Comparison of ENCODE assay signal across 20 cellular contexts in the genomic region with DNA sequence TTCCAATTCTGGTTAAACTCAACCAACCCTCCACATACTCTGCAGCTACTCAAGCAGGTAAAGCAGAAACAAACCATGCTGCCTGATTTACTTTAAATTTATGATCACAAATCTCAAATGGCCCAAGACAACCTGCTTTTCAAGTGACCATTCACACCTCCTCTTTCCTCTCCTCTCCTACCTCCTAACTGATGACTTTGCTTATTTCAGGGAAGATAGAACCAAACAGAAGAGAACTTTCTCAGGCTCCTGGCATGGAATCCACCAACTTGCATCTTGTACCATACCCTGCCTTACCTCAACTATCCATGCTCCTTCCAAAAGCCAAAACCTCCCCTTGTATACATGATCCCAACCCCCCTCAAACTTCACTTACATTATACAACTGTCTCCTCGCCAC. TPM values are rescaled to one million over a fixed set of nuclear protein-coding genes. Genes with fewer than 3 reads are reported as not detected.
DNase-seq lines count a peak whose midpoint lies in the region; ATAC-seq, FAIRE-seq and TF ChIP-seq lines count a peak whose summit lies in the region.
"Had no signal": no experiment of that assay in that cellular context is flagged by ENCODE, and none has a peak within 500 bp of the region (broad histone marks: within the 10 kb centered on the region; RNA-seq: fewer than 3 reads in every experiment).

No MANE protein-coding gene starts in this region.

- no peak for TF ChIP-seq POLR2A in K562 (conservative IDR thresholded peaks at IDR 0.05)

- TF ChIP-seq EP300 in K562 (IDR thresholded peaks at IDR 0.05; ENCODE audit: low read length) = no peak

- TF ChIP-seq RAD21 in K562 (CRISPR knock-in tag; conservative IDR thresholded peaks at IDR 0.05 in 1 of 2, IDR thresholded peaks at IDR 0.05 in 1 of 2) = no peak

- H3K9me3 ChIP-seq in K562 (replicated peaks; ENCODE audit: control insufficient read depth, insufficient read depth, low read depth, low read length) (no peaks in the 10 kb centered on the region), left ventricle myocardium inferior (replicated peaks) (no peaks in the 10 kb centered on the region)
- H3K9me3 ChIP-seq: Caco-2 had no signal

- H3K9me1 ChIP-seq in K562 (ENCODE audit: control insufficient read depth, insufficient read depth, low read length) = no peaks in the 10 kb centered on the region

- peak overlapping the region; percentile 56 for H3K27ac Mint-ChIP-seq in GM23338
- H3K27ac Mint-ChIP-seq: B cell; CD8-positive, alpha-beta T cell had no signal

- H3K79me2 ChIP-seq in GM23338 (replicated peaks; ENCODE audit: insufficient read depth) = peaks cover 10% of the 10 kb centered on the region; the same call in 1 of the 2 replicates
- no peaks in the 10 kb centered on the region for H3K79me2 ChIP-seq in K562 (ENCODE audit: control insufficient read depth, insufficient read depth, low read length)

- whole genome bisulfite sequencing in K562 (ENCODE audit: insufficient coverage, low coverage, missing lambda C conversion rate) = 13% methylated on average over 1 of the region's 1 CpG

- no peaks in the 10 kb centered on the region for H3F3A ChIP-seq in GM23338 (replicated peaks; ENCODE audit: low read depth)

- H3K27me3 Mint-ChIP-seq in GM23338 (ENCODE audit: insufficient read depth, low read depth, poor library complexity) = peaks cover 4% of the 10 kb centered on the region
- H3K27me3 Mint-ChIP-seq: B cell; CD4-positive, CD25-positive, alpha-beta regulatory T cell had no signal

- no peak overlapping the region for H2AFZ ChIP-seq in GM23338
- no peak overlapping the region for H2AFZ ChIP-seq in K562 (ENCODE audit: low read depth, low read length)

- CTCF ChIA-PET in K562 (lab: Yijun Ruan, JAX; ENCODE audit: low intra/inter-chr PET ratio) = no interaction called here

- H3K4me1 Mint-ChIP-seq in GM23338 = peaks cover 5% of the 10 kb centered on the region; the same call in 2 of the 3 replicates
- H3K4me1 Mint-ChIP-seq: B cell had no signal

- intact Hi-C loops in K562 (cut with micrococcal nuclease) (no loop called here), left ventricle myocardium inferior (cut with micrococcal nuclease) (no loop called here), left colon (cut with DNase I, micrococcal nuclease) (no loop called here)

- ATAC-seq in GM23338 (no peak), K562 (no peak), left colon (no peak)
- ATAC-seq: CD8-positive, alpha-beta T cell had no signal

- no peaks in the 10 kb centered on the region for H3K27me3 ChIP-seq in GM23338 (ENCODE audit: insufficient read depth)
- H3K27me3 ChIP-seq in K562 (ENCODE audit: control insufficient read depth in 2 of 2, insufficient read depth in 2 of 2, low read length in 2 of 2) = peaks cover 4 to 11% of the 10 kb centered on the region in 2 experiments; a peak in 3 of 5 replicates
- H3K27me3 ChIP-seq in left ventricle myocardium inferior (ENCODE audit: low read depth) = no peaks in the 10 kb centered on the region
- H3K27me3 ChIP-seq: BLaER1 had no signal

- no peak overlapping the region for H3K9ac ChIP-seq in K562 (ENCODE audit: insufficient read depth in 1 of 2, low read depth in 2 of 2, low read length in 2 of 2)
- H3K9ac ChIP-seq: BLaER1 had no signal

- peaks cover 12% of the 10 kb centered on the region for H3K9me3 Mint-ChIP-seq in GM23338
- H3K9me3 Mint-ChIP-seq: CD4-positive, CD25-positive, alpha-beta regulatory T cell; CD8-positive, alpha-beta T cell had no signal

- TF ChIP-seq CTCF in GM23338 (conservative IDR thresholded peaks at IDR 0.05; ENCODE audit: low read depth in 2 of 2) = no peak
- TF ChIP-seq CTCF in K562 (IDR thresholded peaks at IDR 0.05 in 2 of 3, conservative IDR thresholded peaks at IDR 0.05 in 1 of 3; ENCODE audit: insufficient read depth in 2 of 3, low read depth in 1 of 3, low read length in 3 of 3) = no peak
- no peak for TF ChIP-seq CTCF in left ventricle myocardium inferior (IDR thresholded peaks at IDR 0.05; ENCODE audit: borderline replicate concordance)

- H3K27ac ChIP-seq in GM23338 (ENCODE audit: low read depth) (no peak overlapping the region), K562 (ENCODE audit: extremely low read depth, low read depth, low read length) (no peak overlapping the region), left ventricle myocardium inferior (replicated peaks) (no peak overlapping the region)
- H3K27ac ChIP-seq: BLaER1, C4-2B had no signal

- BruUV-seq in K562 (replicated peaks; lab: Mats Ljungman, UMichigan) = no TSS peak

- H3K4me1 ChIP-seq in GM23338 (ENCODE audit: insufficient read depth) (peaks cover 10% of the 10 kb centered on the region; the same call in 1 of the 2 replicates), K562 (replicated peaks in 1 of 2; ENCODE audit: control insufficient read depth in 2 of 2, insufficient read depth in 2 of 2, low read length in 2 of 2) (no peaks in the 10 kb centered on the region), left ventricle myocardium inferior (no peaks in the 10 kb centered on the region)
- H3K4me1 ChIP-seq: BLaER1, Caco-2 had no signal

- H3K9me2 ChIP-seq in GM23338 (ENCODE audit: insufficient read depth) = no peaks in the 10 kb centered on the region

- in situ Hi-C loops in K562 (cut with MboI) = no loop called here

- no peak overlapping the region for H3K4me3 Mint-ChIP-seq in GM23338
- H3K4me3 Mint-ChIP-seq: B cell; CD4-positive, CD25-positive, alpha-beta regulatory T cell; CD8-positive, alpha-beta T cell had no signal

- H4K20me1 ChIP-seq in GM23338 (replicated peaks; ENCODE audit: insufficient read depth) = no peaks in the 10 kb centered on the region
- H4K20me1 ChIP-seq in K562 (replicated peaks; ENCODE audit: control insufficient read depth, insufficient read depth, low read length) = no peaks in the 10 kb centered on the region
- H4K20me1 ChIP-seq: BLaER1 had no signal

- H3K4me3 ChIP-seq in GM23338 (no peak overlapping the region), K562 (no peak overlapping the region), left ventricle myocardium inferior (no peak overlapping the region)
- H3K4me3 ChIP-seq: BLaER1 had no signal

- H3K4me2 ChIP-seq in GM23338 = no peak overlapping the region
- H3K4me2 ChIP-seq in K562 (ENCODE audit: insufficient read depth, low read length) = no peak overlapping the region
- H3K4me2 ChIP-seq: BLaER1 had no signal

- H3K36me3 Mint-ChIP-seq in GM23338 (ENCODE audit: low read depth) = peaks cover 18% of the 10 kb centered on the region

- POLR2A ChIA-PET in K562 (lab: Yijun Ruan, JAX) = no interaction called here

- DNase-seq in GM23338 (ENCODE audit: low spot score) (no peak), K562 (ENCODE audit: extremely low read depth in 1 of 4, low spot score in 3 of 4) (no peak), left kidney (ENCODE audit: low read depth, low spot score) (peak; percentile 55), renal cortical epithelial cell (ENCODE audit: low read depth) (peak; percentile 3), NCI-H2029 treated with DMSO at 0.1 percent for 48 hours (lab: John Stamatoyannopoulos, UW) (no peak), left ventricle myocardium inferior (no peak), left colon (no peak)
- DNase-seq: Caco-2; CD4-positive, CD25-positive, alpha-beta regulatory T cell; CD8-positive, alpha-beta T cell; DMS153; DND-41; H7; HCEC 1CT had no signal

- FAIRE-seq in K562 (lab: Jason Lieb, UNC) = no peak
- FAIRE-seq: G401.6, GM12892, H1 had no signal

- H3K36me3 ChIP-seq in GM23338 (ENCODE audit: insufficient read depth) (no peaks in the 10 kb centered on the region; the same call in 1 of the 2 replicates), K562 (ENCODE audit: control insufficient read depth, insufficient read depth, low read length) (no peaks in the 10 kb centered on the region), left ventricle myocardium inferior (no peaks in the 10 kb centered on the region)

TF ChIP-seq in K562, 482 proteins besides CTCF, POLR2A, EP300 and RAD21 (continues in another document):
- TF ChIP-seq, protein P1, sequence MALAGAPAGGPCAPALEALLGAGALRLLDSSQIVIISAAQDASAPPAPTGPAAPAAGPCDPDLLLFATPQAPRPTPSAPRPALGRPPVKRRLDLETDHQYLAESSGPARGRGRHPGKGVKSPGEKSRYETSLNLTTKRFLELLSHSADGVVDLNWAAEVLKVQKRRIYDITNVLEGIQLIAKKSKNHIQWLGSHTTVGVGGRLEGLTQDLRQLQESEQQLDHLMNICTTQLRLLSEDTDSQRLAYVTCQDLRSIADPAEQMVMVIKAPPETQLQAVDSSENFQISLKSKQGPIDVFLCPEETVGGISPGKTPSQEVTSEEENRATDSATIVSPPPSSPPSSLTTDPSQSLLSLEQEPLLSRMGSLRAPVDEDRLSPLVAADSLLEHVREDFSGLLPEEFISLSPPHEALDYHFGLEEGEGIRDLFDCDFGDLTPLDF (CRISPR knock-in tag; IDR thresholded peaks at IDR 0.05) = no peak

RNA-seq across cellular contexts. Expression of a gene that starts 18.5 kb away (rescaled TPM):
- total RNA-seq in GM23338 (2014; rRNA removed; shearing (Covaris generic)) = 14.3 and 41.4 TPM in 2 replicates
- 12.5 and 20.8 TPM in 2 replicates for polyA plus RNA-seq in GM23338 (2016; fragmentation: Nextera tagmentation; extraction: Ambion mirVana)
- total RNA-seq in K562 (2011; cell fraction: chromatin; rRNA removed; ENCODE audit: low replicate concordance) = 5.5 and 12.7 TPM in 2 replicates
- total RNA-seq in K562 (2011; cell fraction: nucleolus; rRNA removed) = 3.6 and 3.8 TPM in 2 replicates
- 5.5 and 6.0 TPM in 2 replicates for total RNA-seq in K562 (2011; cell fraction: nucleoplasm; rRNA removed)
- total RNA-seq in K562 (2014; rRNA removed) = 2.9 and 5.7 TPM in 2 replicates
- total RNA-seq in K562 (2014; rRNA removed; fragmentation: Illumina TruSeq; extraction: Trizol) = 5.2 and 5.9 TPM in 2 replicates
- total RNA-seq in K562 (2015; rRNA removed; fragmentation: Illumina TruSeq; extraction: Trizol) = 4.6 and 4.8 TPM in 2 replicates
- total RNA-seq in K562 (2021) = 3.1 and 3.3 TPM in 2 replicates
- 2.1 and 3.2 TPM in 2 replicates for polyA plus RNA-seq in K562 (2011; rRNA removed)
- 0.95 and 0.99 TPM in 2 replicates for polyA plus RNA-seq in K562 (2011; cell fraction: cytosol; rRNA removed)
- 2.9 and 3.5 TPM in 2 replicates for polyA plus RNA-seq in K562 (2011; cell fraction: nucleus; rRNA removed)
- 1.4 and 3.2 TPM in 2 replicates for polyA plus RNA-seq in K562 (2012)
- 3.0 and 3.7 TPM in 2 replicates for polyA plus RNA-seq in K562 (2014; fragmentation: Illumina TruSeq; extraction: Trizol)
- polyA plus RNA-seq in K562 (2014; fragmentation: Nextera tagmentation; extraction: Ambion mirVana) = 1 to 10 TPM; 3.4 to 5.4 TPM
- polyA plus RNA-seq in K562 (2014; rRNA removed) = 2.9 and 3.5 TPM in 2 replicates
- polyA minus RNA-seq in K562 (2011; rRNA and poly(A)+ RNA removed) = 3.1 and 5.1 TPM in 2 replicates
- polyA minus RNA-seq in K562 (2011; cell fraction: cytosol; rRNA and poly(A)+ RNA removed) = 2.3 TPM in 1 of 2 replicates, not detected in the other
- 6.5 and 6.6 TPM in 2 replicates for polyA minus RNA-seq in K562 (2011; cell fraction: nucleus; rRNA and poly(A)+ RNA removed)
- 16.8 and 20.5 TPM in 2 replicates for total RNA-seq in renal cortical epithelial cell
- 1.8 TPM for total RNA-seq in left ventricle myocardium inferior
- 1 to 10 TPM; 5.3 to 5.7 TPM for total RNA-seq in left colon

Comparison
In these comparisons a context has a peak if more than half of its experiments do, and no peak if none do; other contexts are left out.
1. DNase-seq: peak in left kidney (single experiment) and renal cortical epithelial cell (single experiment); none in GM23338 (single experiment), K562 (0 of 4), NCI-H2029 treated with DMSO at 0.1 percent for 48 hours (single experiment), left ventricle myocardium inferior (single experiment) and left colon (0 of 2).